ENCODE assay signal across 28 cellular contexts in the genomic region with DNA sequence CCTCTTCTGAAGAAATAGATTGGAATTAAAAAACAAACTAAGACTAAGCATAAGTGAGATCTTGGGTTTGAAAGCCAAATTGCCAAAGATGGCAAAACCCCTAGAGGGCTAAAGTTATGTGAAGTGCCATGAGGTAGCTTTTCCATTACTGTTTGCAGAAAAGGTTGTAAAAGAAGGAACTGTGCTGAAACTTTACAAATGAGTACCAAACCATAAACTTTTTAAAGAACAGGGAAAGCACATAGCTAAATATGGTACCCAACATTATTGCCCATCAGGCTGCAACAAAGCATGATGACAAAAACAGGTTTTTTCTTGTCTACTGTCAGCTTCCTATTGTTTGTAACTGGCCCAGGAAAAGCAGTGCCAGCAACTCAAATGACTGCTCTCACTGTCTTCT.
A peak's percentile ranks its signal among the peaks of the same experiment; 100 is the strongest.
DNase-seq lines count a peak whose midpoint lies in the region; FAIRE-seq and TF ChIP-seq lines count a peak whose summit lies in the region.
"Had no signal": no experiment of that assay in that cellular context is flagged by ENCODE, and none has a peak within 500 bp of the region (broad histone marks: within the 10 kb centered on the region; RNA-seq: fewer than 3 reads in every experiment).

No MANE protein-coding gene starts in this region.

- peak overlapping the region; percentile 86 to 93 (median 90) for H3K27ac Mint-ChIP-seq in nephron
- H3K27ac Mint-ChIP-seq: activated CD4-positive, alpha-beta T cell treated with anti-CD3 and anti-CD28 coated beads, Interleukin-2, amount 10 ng/mL, durations not matched to agents 24 days and 14 days; activated naive CD8-positive, alpha-beta T cell treated with anti-CD3 and anti-CD28 coated beads, Interleukin-2, amount 50 U/mL, for 24 hours; HFFc6; naive thymus-derived CD4-positive, alpha-beta T cell had no signal

- no peak overlapping the region for H3K4me3 Mint-ChIP-seq in nephron
- H3K4me3 Mint-ChIP-seq: activated CD4-positive, alpha-beta T cell treated with anti-CD3 and anti-CD28 coated beads, Interleukin-2, amount 10 ng/mL, durations not matched to agents 24 days and 14 days; activated naive CD8-positive, alpha-beta T cell treated with anti-CD3 and anti-CD28 coated beads, Interleukin-2, amount 50 U/mL, for 24 hours; HFFc6; naive thymus-derived CD4-positive, alpha-beta T cell had no signal

- H3K4me3 ChIP-seq in stomach smooth muscle (ENCODE audit: low read length in 2 of 2), result no peak overlapping the region
- H3K4me3 ChIP-seq: breast epithelium, psoas muscle had no signal

- H3K27ac ChIP-seq in epithelial cell of prostate (peak overlapping the region; percentile 31), stomach smooth muscle (ENCODE audit: low read length) (peak overlapping the region; percentile 59)
- H3K27ac ChIP-seq: HL-60, psoas muscle had no signal

- peaks cover 5% of the 10 kb centered on the region for H3K9me3 Mint-ChIP-seq in nephron
- H3K9me3 Mint-ChIP-seq: activated CD4-positive, alpha-beta T cell treated with anti-CD3 and anti-CD28 coated beads, Interleukin-2, amount 10 ng/mL, durations not matched to agents 24 days and 14 days; activated naive CD8-positive, alpha-beta T cell treated with anti-CD3 and anti-CD28 coated beads, Interleukin-2, amount 50 U/mL, for 24 hours; HFFc6 had no signal

- peaks cover 59% of the 10 kb centered on the region for H3K4me1 Mint-ChIP-seq in nephron
- H3K4me1 Mint-ChIP-seq: activated CD4-positive, alpha-beta T cell treated with anti-CD3 and anti-CD28 coated beads, Interleukin-2, amount 10 ng/mL, durations not matched to agents 24 days and 14 days; activated naive CD8-positive, alpha-beta T cell treated with anti-CD3 and anti-CD28 coated beads, Interleukin-2, amount 50 U/mL, for 24 hours had no signal

- H3K9me3 ChIP-seq in stomach smooth muscle (ENCODE audit: control insufficient read depth in 2 of 2, low read length in 2 of 2), result no peaks in the 10 kb centered on the region
- H3K9me3 ChIP-seq: breast epithelium, Caco-2, psoas muscle had no signal

- no peaks in the 10 kb centered on the region for H3K36me3 ChIP-seq in stomach smooth muscle (ENCODE audit: control insufficient read depth in 2 of 2, insufficient read depth in 2 of 2, low read length in 2 of 2)
- H3K36me3 ChIP-seq: breast epithelium had no signal

- peaks cover 16% of the 10 kb centered on the region for H3K4me1 ChIP-seq in stomach smooth muscle (ENCODE audit: control insufficient read depth, insufficient read depth, low read length)
- H3K4me1 ChIP-seq: breast epithelium had no signal

- no peaks in the 10 kb centered on the region for H3K27me3 Mint-ChIP-seq in nephron (ENCODE audit: low read depth)
- H3K27me3 Mint-ChIP-seq: activated CD4-positive, alpha-beta T cell treated with anti-CD3 and anti-CD28 coated beads, Interleukin-2, amount 10 ng/mL, durations not matched to agents 24 days and 14 days; activated naive CD8-positive, alpha-beta T cell treated with anti-CD3 and anti-CD28 coated beads, Interleukin-2, amount 50 U/mL, for 24 hours had no signal

- no peaks in the 10 kb centered on the region for H3K27me3 ChIP-seq in stomach smooth muscle (ENCODE audit: control insufficient read depth in 1 of 2, insufficient read depth in 2 of 2, low read length in 2 of 2)
- H3K27me3 ChIP-seq: breast epithelium, foreskin keratinocyte had no signal

- DNase-seq in HTR-8/SVneo (ENCODE audit: insufficient read length, low spot score) (no peak), epithelial cell of prostate (ENCODE audit: low read depth, low spot score) (no peak), SHP77 (lab: John Stamatoyannopoulos, UW) (no peak), LoVo (ENCODE audit: low spot score) (no peak), NCI-H2081 treated with DMSO at 0.1 percent for 48 hours (lab: John Stamatoyannopoulos, UW) (no peak), GM19240 (ENCODE audit: insufficient read length, low spot score) (no peak)
- DNase-seq: activated CD4-positive, alpha-beta T cell treated with anti-CD3 and anti-CD28 coated beads, Interleukin-2, amount 10 ng/mL, durations not matched to agents 24 days and 14 days; activated effector memory CD4-positive, alpha-beta T cell treated with Interleukin-2 at 50 U/mL for 16 hours; activated naive CD8-positive, alpha-beta T cell treated with anti-CD3 and anti-CD28 coated beads, Interleukin-2, amount 50 U/mL, for 24 hours; Caco-2; EL; HFFc6; kidney; mammary epithelial cell; MM.1S; naive thymus-derived CD4-positive, alpha-beta T cell; NCI-H226; PC-3; psoas muscle; small intestine; stimulated activated CD4-positive, alpha-beta T cell treated with anti-CD3 and anti-CD28 coated beads, Interleukin-2, amount 100 ng/mL, for 48 hours; T-helper 1 cell had no signal

- peak; percentile 73 for FAIRE-seq in HTR-8/SVneo (lab: Jason Lieb, UNC)
- FAIRE-seq: endothelial cell of umbilical vein, kidney, small intestine had no signal

- no peak for TF ChIP-seq CTCF in nephron (IDR thresholded peaks at IDR 0.05; ENCODE audit: unreplicated experiment in 3 of 3)

- no peaks in the 10 kb centered on the region for H3K36me3 Mint-ChIP-seq in nephron (ENCODE audit: low read depth)

- H3K9ac ChIP-seq in stomach smooth muscle (ENCODE audit: low read length in 2 of 2), result no peak overlapping the region
